ENCODE assay signal across 8 cellular contexts in genomic region chr2:170530284-170530745, GRCh38.
DNase-seq lines count a peak whose midpoint lies in the region; ATAC-seq, FAIRE-seq and TF ChIP-seq lines count a peak whose summit lies in the region.

No MANE protein-coding gene starts in this region.

- H3K9me3 Mint-ChIP-seq in glutamatergic neuron (ENCODE audit: unreplicated experiment) = peaks cover 5% of the 10 kb centered on the region
- H3K9me3 Mint-ChIP-seq in activated T-cell treated with anti-CD3 and anti-CD28 coated beads, Interleukin-2, amount 50 U/mL, for 24 hours = no peaks in the 10 kb centered on the region
- H3K9me3 Mint-ChIP-seq in activated CD8-positive, alpha-beta memory T cell treated with anti-CD3 and anti-CD28 coated beads, Interleukin-2, amount 10 ng/mL, durations not matched to agents 7 days and 5 days (ENCODE audit: low read depth) = no peaks in the 10 kb centered on the region

- H3K27me3 Mint-ChIP-seq in glutamatergic neuron (ENCODE audit: unreplicated experiment) = peaks cover 2% of the 10 kb centered on the region
- peaks cover 25% of the 10 kb centered on the region for H3K27me3 Mint-ChIP-seq in activated T-cell treated with anti-CD3 and anti-CD28 coated beads, Interleukin-2, amount 50 U/mL, for 24 hours
- H3K27me3 Mint-ChIP-seq in activated CD8-positive, alpha-beta memory T cell treated with anti-CD3 and anti-CD28 coated beads, Interleukin-2, amount 10 ng/mL, durations not matched to agents 7 days and 5 days = peaks cover 29% of the 10 kb centered on the region

- no peaks in the 10 kb centered on the region for H3K9me2 ChIP-seq in PC-3 (replicated peaks; ENCODE audit: low read length)

- H3K4me3 Mint-ChIP-seq in glutamatergic neuron (ENCODE audit: unreplicated experiment) = peak overlapping the region; percentile 35
- no peak overlapping the region for H3K4me3 Mint-ChIP-seq in activated T-cell treated with anti-CD3 and anti-CD28 coated beads, Interleukin-2, amount 50 U/mL, for 24 hours
- H3K4me3 Mint-ChIP-seq in activated CD8-positive, alpha-beta memory T cell treated with anti-CD3 and anti-CD28 coated beads, Interleukin-2, amount 10 ng/mL, durations not matched to agents 7 days and 5 days = no peak overlapping the region

- peak; percentile 62 for DNase-seq in HT1080 (ENCODE audit: low read depth)
- peak; percentile 74 for DNase-seq in PC-3
- DNase-seq in glutamatergic neuron = peak; percentile 59
- peak; percentile 83 for DNase-seq in sciatic nerve (ENCODE audit: low spot score)
- DNase-seq in activated T-cell treated with anti-CD3 and anti-CD28 coated beads, Interleukin-2, amount 50 U/mL, for 24 hours = no peak
- DNase-seq in activated CD8-positive, alpha-beta memory T cell treated with anti-CD3 and anti-CD28 coated beads, Interleukin-2, amount 10 ng/mL, durations not matched to agents 7 days and 5 days = no peak
- DNase-seq in GM19239 (ENCODE audit: insufficient read length, low spot score) = no peak

- no peaks in the 10 kb centered on the region for H3K36me3 ChIP-seq in PC-3 (ENCODE audit: low read depth, low read length)

- intact Hi-C loops in PC-3 (cut with micrococcal nuclease) = loop anchor here (5.0 kb wide), 1 partner anchor 108 kb away; no protein-coding TSS in a partner anchor
- intact Hi-C loops in sciatic nerve (cut with DNase I) = no loop called here

- H4K20me1 ChIP-seq in PC-3 (ENCODE audit: low read length) = no peaks in the 10 kb centered on the region

- H3K27ac Mint-ChIP-seq in glutamatergic neuron (ENCODE audit: unreplicated experiment) = peak overlapping the region; percentile 93
- H3K27ac Mint-ChIP-seq in activated T-cell treated with anti-CD3 and anti-CD28 coated beads, Interleukin-2, amount 50 U/mL, for 24 hours = no peak overlapping the region
- H3K27ac Mint-ChIP-seq in activated CD8-positive, alpha-beta memory T cell treated with anti-CD3 and anti-CD28 coated beads, Interleukin-2, amount 10 ng/mL, durations not matched to agents 7 days and 5 days = no peak overlapping the region

- no peaks in the 10 kb centered on the region for H3K27me3 ChIP-seq in PC-3 (ENCODE audit: low read length)

- H3K4me2 ChIP-seq in PC-3 (ENCODE audit: low read length) = peak overlapping the region; percentile 72

- no TSS peak for BruUV-seq in PC-3 (replicated peaks; lab: Mats Ljungman, UMichigan)

- H3K4me1 ChIP-seq in PC-3 (ENCODE audit: insufficient read depth, low read length) = peaks cover 22% of the 10 kb centered on the region

- H3K9me3 ChIP-seq in PC-3 (ENCODE audit: low read length) = no peaks in the 10 kb centered on the region

- peak overlapping the region; percentile 56 for H2AFZ ChIP-seq in PC-3 (ENCODE audit: low read length)

- no peaks in the 10 kb centered on the region for H3K36me3 Mint-ChIP-seq in glutamatergic neuron (ENCODE audit: unreplicated experiment)
- H3K36me3 Mint-ChIP-seq in activated T-cell treated with anti-CD3 and anti-CD28 coated beads, Interleukin-2, amount 50 U/mL, for 24 hours (ENCODE audit: low read depth) = no peaks in the 10 kb centered on the region
- no peaks in the 10 kb centered on the region for H3K36me3 Mint-ChIP-seq in activated CD8-positive, alpha-beta memory T cell treated with anti-CD3 and anti-CD28 coated beads, Interleukin-2, amount 10 ng/mL, durations not matched to agents 7 days and 5 days

- peak overlapping the region; percentile 47 for H3K4me3 ChIP-seq in PC-3 (ENCODE audit: low read length)

- H3K9ac ChIP-seq in PC-3 (ENCODE audit: low read length) = no peak overlapping the region

- H3K4me1 Mint-ChIP-seq in glutamatergic neuron (ENCODE audit: low read depth, unreplicated experiment) = peaks cover 12% of the 10 kb centered on the region
- no peaks in the 10 kb centered on the region for H3K4me1 Mint-ChIP-seq in activated T-cell treated with anti-CD3 and anti-CD28 coated beads, Interleukin-2, amount 50 U/mL, for 24 hours (ENCODE audit: low read depth)
- H3K4me1 Mint-ChIP-seq in activated CD8-positive, alpha-beta memory T cell treated with anti-CD3 and anti-CD28 coated beads, Interleukin-2, amount 10 ng/mL, durations not matched to agents 7 days and 5 days = peaks cover 5% of the 10 kb centered on the region

- peak; percentile 80 for ATAC-seq in PC-3
- ATAC-seq in sciatic nerve = peak; percentile 93
- ATAC-seq in GM21367 (IDR thresholded peaks at IDR 0.05; ENCODE audit: unreplicated experiment) = no peak
- no peak for ATAC-seq in activated CD8-positive, alpha-beta memory T cell treated with anti-CD3 and anti-CD28 coated beads, Interleukin-2, amount 10 ng/mL, durations not matched to agents 7 days and 5 days

- no peaks in the 10 kb centered on the region for H3F3A ChIP-seq in PC-3 (ENCODE audit: low read length, unreplicated experiment)

- no peak overlapping the region for H3K27ac ChIP-seq in PC-3 (ENCODE audit: low read length)

- TF ChIP-seq CTCF in PC-3 (conservative IDR thresholded peaks at IDR 0.05; ENCODE audit: low read depth, low read length) (no peak), glutamatergic neuron (IDR thresholded peaks at IDR 0.05; ENCODE audit: partially characterized antibody, unreplicated experiment) (no peak)

- POLR2A ChIA-PET in PC-3 (lab: Charles Lee; ENCODE audit: unreplicated experiment) = interaction anchor here (0.6 kb wide), 2 partner anchors 302 to 352 kb away, joined by 3 to 8 read pairs; no protein-coding TSS in a partner anchor

- no peaks in the 10 kb centered on the region for H3K79me2 ChIP-seq in PC-3 (ENCODE audit: low read length)

- FAIRE-seq in GM19239 (lab: Jason Lieb, UNC) = no peak

- CTCF ChIA-PET in PC-3 (lab: Charles Lee) = interaction anchor here (0.7 to 0.8 kb wide), 2 partner anchors 69 to 105 kb away, joined by 3 read pairs; no protein-coding TSS in a partner anchor
- CTCF ChIA-PET in activated CD8-positive, alpha-beta memory T cell treated with anti-CD3 and anti-CD28 coated beads, Interleukin-2, amount 10 ng/mL, durations not matched to agents 7 days and 5 days (lab: Charles Lee) = no interaction called here

Comparison
In these comparisons a context has a peak if more than half of its experiments do, and no peak if none do; other contexts are left out.
1. DNase-seq: peak in HT1080 (single experiment), PC-3 (single experiment), glutamatergic neuron (single experiment) and sciatic nerve (single experiment); none in activated T-cell treated with anti-CD3 and anti-CD28 coated beads, Interleukin-2, amount 50 U/mL, for 24 hours (single experiment), activated CD8-positive, alpha-beta memory T cell treated with anti-CD3 and anti-CD28 coated beads, Interleukin-2, amount 10 ng/mL, durations not matched to agents 7 days and 5 days (single experiment) and GM19239 (single experiment).
2. ATAC-seq: peak in PC-3 (single experiment) and sciatic nerve (single experiment); none in GM21367 (single experiment) and activated CD8-positive, alpha-beta memory T cell treated with anti-CD3 and anti-CD28 coated beads, Interleukin-2, amount 10 ng/mL, durations not matched to agents 7 days and 5 days (single experiment).